8 cellular contexts compared by ENCODE assay signal in genomic region chr12:111443586-111443985, GRCh38. TPM values are rescaled to one million over a fixed set of nuclear protein-coding genes. Genes with fewer than 3 reads are reported as not detected.
DNase-seq lines count a peak whose midpoint lies in the region; ATAC-seq and TF ChIP-seq lines count a peak whose summit lies in the region.

No MANE protein-coding gene starts in this region.

- H3K4me3 Mint-ChIP-seq in glutamatergic neuron (ENCODE audit: unreplicated experiment) = no peak overlapping the region
- peak overlapping the region; percentile 15 for H3K4me3 Mint-ChIP-seq in stimulated activated naive CD8-positive, alpha-beta T cell treated with anti-CD3 and anti-CD28 coated beads, Interleukin-15, Interleukin-2, amounts not matched to agents 100 ng/mL and 50 ng/mL, for 24 hours

- peaks cover 27% of the 10 kb centered on the region for H3K4me1 Mint-ChIP-seq in glutamatergic neuron (ENCODE audit: low read depth, unreplicated experiment)
- H3K4me1 Mint-ChIP-seq in stimulated activated naive CD8-positive, alpha-beta T cell treated with anti-CD3 and anti-CD28 coated beads, Interleukin-15, Interleukin-2, amounts not matched to agents 100 ng/mL and 50 ng/mL, for 24 hours (ENCODE audit: low read depth) = peaks cover 89% of the 10 kb centered on the region

- H3K9me3 Mint-ChIP-seq in glutamatergic neuron (ENCODE audit: unreplicated experiment) = peaks cover 9% of the 10 kb centered on the region
- H3K9me3 Mint-ChIP-seq in stimulated activated naive CD8-positive, alpha-beta T cell treated with anti-CD3 and anti-CD28 coated beads, Interleukin-15, Interleukin-2, amounts not matched to agents 100 ng/mL and 50 ng/mL, for 24 hours = no peaks in the 10 kb centered on the region

- no peak for ATAC-seq in HG02623 (IDR thresholded peaks at IDR 0.05; ENCODE audit: unreplicated experiment)

- no peaks in the 10 kb centered on the region for H3K36me3 Mint-ChIP-seq in glutamatergic neuron (ENCODE audit: unreplicated experiment)
- peaks cover 41% of the 10 kb centered on the region for H3K36me3 Mint-ChIP-seq in stimulated activated naive CD8-positive, alpha-beta T cell treated with anti-CD3 and anti-CD28 coated beads, Interleukin-15, Interleukin-2, amounts not matched to agents 100 ng/mL and 50 ng/mL, for 24 hours (ENCODE audit: low read depth)

- peak overlapping the region; percentile 29 for H3K27ac Mint-ChIP-seq in glutamatergic neuron (ENCODE audit: unreplicated experiment)
- H3K27ac Mint-ChIP-seq in stimulated activated naive CD8-positive, alpha-beta T cell treated with anti-CD3 and anti-CD28 coated beads, Interleukin-15, Interleukin-2, amounts not matched to agents 100 ng/mL and 50 ng/mL, for 24 hours = no peak overlapping the region

- DNase-seq in activated effector memory CD4-positive, alpha-beta T cell treated with anti-CD3 and anti-CD28 coated beads, Interleukin-2, amount 50 U/mL, for 16 hours = peak; percentile 79
- DNase-seq in activated effector memory CD4-positive, alpha-beta T cell treated with Interleukin-2 at 50 U/mL for 16 hours = no peak
- DNase-seq in activated CD8-positive, alpha-beta memory T cell treated with anti-CD3 and anti-CD28 coated beads, Interleukin-2, amount 50 U/mL, for 4 hours = peak; percentile 37
- DNase-seq in glutamatergic neuron (no peak), pons (ENCODE audit: low spot score) (no peak)
- DNase-seq in effector CD4-positive, alpha-beta T cell = no peak

- no peak for TF ChIP-seq CTCF in glutamatergic neuron (IDR thresholded peaks at IDR 0.05; ENCODE audit: partially characterized antibody, unreplicated experiment)

- peaks cover 27% of the 10 kb centered on the region for H3K27me3 Mint-ChIP-seq in glutamatergic neuron (ENCODE audit: unreplicated experiment)
- no peaks in the 10 kb centered on the region for H3K27me3 Mint-ChIP-seq in stimulated activated naive CD8-positive, alpha-beta T cell treated with anti-CD3 and anti-CD28 coated beads, Interleukin-15, Interleukin-2, amounts not matched to agents 100 ng/mL and 50 ng/mL, for 24 hours

RNA-seq across cellular contexts. Expression of gene SH2B3, which starts 37.9 kb away (rescaled TPM):
- total RNA-seq in glutamatergic neuron (ENCODE audit: unreplicated experiment) = 18.1 TPM

Comparison
In these comparisons a context has a peak if more than half of its experiments do, and no peak if none do; other contexts are left out.
1. DNase-seq: peak in activated effector memory CD4-positive, alpha-beta T cell treated with anti-CD3 and anti-CD28 coated beads, Interleukin-2, amount 50 U/mL, for 16 hours (single experiment) and activated CD8-positive, alpha-beta memory T cell treated with anti-CD3 and anti-CD28 coated beads, Interleukin-2, amount 50 U/mL, for 4 hours (single experiment); none in activated effector memory CD4-positive, alpha-beta T cell treated with Interleukin-2 at 50 U/mL for 16 hours (single experiment), glutamatergic neuron (single experiment), effector CD4-positive, alpha-beta T cell (single experiment) and pons (single experiment).